4 cellular contexts compared by ENCODE assay signal in genomic region chr12:122653291-122653690, GRCh38. TPM values are rescaled to one million over a fixed set of nuclear protein-coding genes. Genes with fewer than 3 reads are reported as not detected.
"Had no signal": no experiment of that assay in that cellular context is flagged by ENCODE, and none has a peak within 500 bp of the region (broad histone marks: within the 10 kb centered on the region; RNA-seq: fewer than 3 reads in every experiment).

No MANE protein-coding gene starts in this region.

RNA-seq across cellular contexts. Expression of gene HCAR2, which starts 49.9 kb away (rescaled TPM):
- total RNA-seq: HT1080, IMR-90, K562 had no signal
- polyA plus RNA-seq: IgD-negative memory B cell, IMR-90, K562 had no signal
